ENCODE assay signal across 14 cellular contexts in the genomic region with DNA sequence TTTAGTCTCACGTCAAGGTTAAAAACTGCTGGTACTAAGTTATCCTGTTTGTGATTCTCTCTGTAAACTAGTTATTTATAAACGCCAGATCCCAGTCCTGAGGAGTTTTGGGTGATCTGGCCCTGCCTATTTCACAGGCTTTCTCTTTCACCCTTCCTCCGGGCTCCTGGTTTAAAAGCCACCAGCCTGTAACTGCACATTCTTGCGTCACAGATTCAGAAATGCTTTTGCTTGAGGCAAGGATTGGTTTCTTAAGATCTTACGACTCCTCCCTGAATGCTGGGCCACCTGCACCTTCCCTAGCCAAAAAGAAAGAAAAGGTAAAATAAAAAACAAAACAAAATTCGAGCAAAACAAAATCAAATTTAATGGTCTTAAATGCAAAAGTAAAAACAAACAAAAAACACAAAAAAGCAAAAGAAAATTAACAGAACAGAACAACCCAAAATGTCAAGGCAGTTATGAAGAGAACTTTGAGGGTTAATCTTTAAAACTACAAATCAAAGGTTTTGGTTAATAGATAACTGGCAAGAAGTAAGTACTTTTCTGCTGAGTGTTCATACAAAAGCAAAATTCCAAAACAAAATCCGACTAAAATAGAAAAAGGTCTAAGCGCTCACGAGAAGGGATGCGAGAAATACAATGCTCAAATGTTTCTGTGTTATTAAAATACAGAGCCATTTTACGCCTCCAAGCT. TPM values are rescaled to one million over a fixed set of nuclear protein-coding genes. Genes with fewer than 3 reads are reported as not detected.
"Had no signal": no experiment of that assay in that cellular context is flagged by ENCODE, and none has a peak within 500 bp of the region (broad histone marks: within the 10 kb centered on the region; RNA-seq: fewer than 3 reads in every experiment).

No MANE protein-coding gene starts in this region.

- H3K27ac Mint-ChIP-seq: activated B cell treated with CpG ODN at 0.5 μM for 24 hours; activated naive CD8-positive, alpha-beta T cell treated with anti-CD3 and anti-CD28 coated beads for 36 hours; T-helper 1 cell treated with Interleukin-12 subunit alpha and Interleukin-12 subunit beta and Interleukin-4 antibody, amounts not matched to agents 30 μg/mL and 1 μg/mL, for 36 hours had no signal

- H3K27me3 ChIP-seq: ascending aorta, heart right ventricle, suprapubic skin had no signal

- ATAC-seq: heart right ventricle; naive thymus-derived CD4-positive, alpha-beta T cell; SK-N-SH treated with all-trans-retinoic acid at 6 μM for 48 hours; stimulated activated naive CD8-positive, alpha-beta T cell treated with anti-CD3 and anti-CD28 coated beads, Interleukin-15, Interleukin-2, amounts not matched to agents 100 U/mL and 50 U/mL, for 24 hours had no signal

- H3K27ac ChIP-seq: ascending aorta, heart right ventricle, suprapubic skin had no signal

- H3K4me3 Mint-ChIP-seq: activated B cell treated with CpG ODN at 0.5 μM for 24 hours; activated naive CD8-positive, alpha-beta T cell treated with anti-CD3 and anti-CD28 coated beads for 36 hours; naive thymus-derived CD4-positive, alpha-beta T cell; T-helper 1 cell treated with Interleukin-12 subunit alpha and Interleukin-12 subunit beta and Interleukin-4 antibody, amounts not matched to agents 30 μg/mL and 1 μg/mL, for 36 hours had no signal

- H3K9me3 Mint-ChIP-seq: activated B cell treated with CpG ODN at 0.5 μM for 24 hours; activated naive CD8-positive, alpha-beta T cell treated with anti-CD3 and anti-CD28 coated beads for 36 hours; naive thymus-derived CD4-positive, alpha-beta T cell; T-helper 1 cell treated with Interleukin-12 subunit alpha and Interleukin-12 subunit beta and Interleukin-4 antibody, amounts not matched to agents 30 μg/mL and 1 μg/mL, for 36 hours had no signal

- H3K9me3 ChIP-seq: ascending aorta, heart right ventricle, suprapubic skin had no signal

- H3K4me3 ChIP-seq: ascending aorta, heart right ventricle, lung, suprapubic skin had no signal

- DNase-seq: activated B cell treated with CpG ODN at 0.5 μM for 24 hours; activated gamma-delta T cell; activated naive CD8-positive, alpha-beta T cell treated with anti-CD3 and anti-CD28 coated beads for 36 hours; heart right ventricle; naive thymus-derived CD4-positive, alpha-beta T cell; occipital lobe; stimulated activated CD4-positive, alpha-beta T cell treated with anti-CD3 and anti-CD28 coated beads, Interleukin-2, amount 100 ng/mL, for 48 hours; stimulated activated naive CD8-positive, alpha-beta T cell treated with anti-CD3 and anti-CD28 coated beads, Interleukin-15, Interleukin-2, amounts not matched to agents 100 U/mL and 50 U/mL, for 24 hours had no signal

- H3K4me1 ChIP-seq: ascending aorta, heart right ventricle, suprapubic skin had no signal

- H3K27me3 Mint-ChIP-seq: activated B cell treated with CpG ODN at 0.5 μM for 24 hours; activated naive CD8-positive, alpha-beta T cell treated with anti-CD3 and anti-CD28 coated beads for 36 hours; naive thymus-derived CD4-positive, alpha-beta T cell had no signal

- H3K4me1 Mint-ChIP-seq: activated B cell treated with CpG ODN at 0.5 μM for 24 hours; activated naive CD8-positive, alpha-beta T cell treated with anti-CD3 and anti-CD28 coated beads for 36 hours had no signal

RNA-seq across cellular contexts. Expression of a gene that starts 36.1 kb away (rescaled TPM):
- total RNA-seq: activated B cell treated with CpG ODN at 0.5 μM for 24 hours, ascending aorta had no signal

RNA-seq across cellular contexts. Expression of a gene that starts 47.4 kb away (rescaled TPM):
- total RNA-seq: activated B cell treated with CpG ODN at 0.5 μM for 24 hours, frontal cortex, occipital lobe, suprapubic skin had no signal
